2 cellular contexts compared by ENCODE assay signal in the genomic region with DNA sequence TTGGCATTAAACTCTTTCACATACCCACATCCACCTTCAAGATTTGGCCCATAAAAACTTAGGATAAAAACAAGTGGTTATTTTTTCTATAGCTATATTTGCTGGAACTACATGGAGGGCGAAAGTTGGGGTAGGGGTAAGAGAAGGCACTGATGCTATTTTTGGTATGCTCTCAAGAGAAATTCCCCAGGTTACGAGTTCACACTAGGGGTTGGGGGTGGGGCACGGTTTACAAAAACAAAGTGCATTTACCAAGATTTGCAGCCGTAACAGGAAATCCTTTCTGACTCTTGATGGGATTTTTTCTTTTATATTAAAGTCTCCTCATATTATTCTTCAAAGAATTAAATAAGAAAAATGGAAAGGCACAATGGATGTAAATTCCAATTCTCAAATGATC.
TF ChIP-seq lines count a peak whose summit lies in the region.

No MANE protein-coding gene starts in this region.

TF ChIP-seq in GM23338, 12 proteins besides CTCF, POLR2A, EP300 and RAD21:
- no peak for TF ChIP-seq REST (IDR thresholded peaks at IDR 0.05; ENCODE audit: unreplicated experiment)
- no peak for TF ChIP-seq CREB1 (CRISPR knock-in tag; IDR thresholded peaks at IDR 0.05; ENCODE audit: low read depth)
- TF ChIP-seq NANOG (IDR thresholded peaks at IDR 0.05; ENCODE audit: borderline replicate concordance), result no peak
- no peak for TF ChIP-seq EZH2 (IDR thresholded peaks at IDR 0.05; ENCODE audit: low read depth, unreplicated experiment)
- no peak for TF ChIP-seq POLR2AphosphoS5 (IDR thresholded peaks at IDR 0.05; ENCODE audit: low read depth)
- TF ChIP-seq ZNF331 (CRISPR knock-in tag; IDR thresholded peaks at IDR 0.05; ENCODE audit: low read depth), result no peak

TF ChIP-seq in H1, 55 proteins besides CTCF, POLR2A, EP300 and RAD21:
- TF ChIP-seq RNF2 (IDR thresholded peaks at IDR 0.05; ENCODE audit: borderline replicate concordance, low read depth, low read length, missing control alignments, poor library complexity, severe bottlenecking) (no peak), ATF2 (IDR thresholded peaks at IDR 0.05; ENCODE audit: low read length) (no peak), SP4 (IDR thresholded peaks at IDR 0.05; ENCODE audit: low read length) (no peak), CBX5 (IDR thresholded peaks at IDR 0.05; ENCODE audit: low read depth, low read length) (no peak), BACH1 (IDR thresholded peaks at IDR 0.05; ENCODE audit: low read length) (no peak), CREB1 (IDR thresholded peaks at IDR 0.05) (no peak), GABPA (IDR thresholded peaks at IDR 0.05; ENCODE audit: borderline replicate concordance, insufficient read depth, low read length) (no peak), CHD2 (IDR thresholded peaks at IDR 0.05; ENCODE audit: low read length) (no peak), TBP (IDR thresholded peaks at IDR 0.05; ENCODE audit: low read depth, low read length) (no peak), EZH2 (IDR thresholded peaks at IDR 0.05; ENCODE audit: low read depth, low read length, severe bottlenecking) (no peak), HDAC2 (IDR thresholded peaks at IDR 0.05; ENCODE audit: borderline replicate concordance in 1 of 2, low read depth in 2 of 2, low read length in 2 of 2) (no peak), TAF1 (IDR thresholded peaks at IDR 0.05; ENCODE audit: low read depth, low read length) (no peak), RXRA (IDR thresholded peaks at IDR 0.05; ENCODE audit: insufficient read depth, low read depth, low read length) (no peak), MAFK (IDR thresholded peaks at IDR 0.05; ENCODE audit: low read depth, low read length) (no peak), E2F6 (IDR thresholded peaks at IDR 0.05) (no peak), SAP30 (IDR thresholded peaks at IDR 0.05; ENCODE audit: insufficient read depth, insufficient replicate concordance, low read length) (no peak)
- TF ChIP-seq, protein P1, sequence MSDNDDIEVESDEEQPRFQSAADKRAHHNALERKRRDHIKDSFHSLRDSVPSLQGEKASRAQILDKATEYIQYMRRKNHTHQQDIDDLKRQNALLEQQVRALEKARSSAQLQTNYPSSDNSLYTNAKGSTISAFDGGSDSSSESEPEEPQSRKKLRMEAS (IDR thresholded peaks at IDR 0.05), result no peak
